ENCODE assay signal across 23 cellular contexts in the genomic region with DNA sequence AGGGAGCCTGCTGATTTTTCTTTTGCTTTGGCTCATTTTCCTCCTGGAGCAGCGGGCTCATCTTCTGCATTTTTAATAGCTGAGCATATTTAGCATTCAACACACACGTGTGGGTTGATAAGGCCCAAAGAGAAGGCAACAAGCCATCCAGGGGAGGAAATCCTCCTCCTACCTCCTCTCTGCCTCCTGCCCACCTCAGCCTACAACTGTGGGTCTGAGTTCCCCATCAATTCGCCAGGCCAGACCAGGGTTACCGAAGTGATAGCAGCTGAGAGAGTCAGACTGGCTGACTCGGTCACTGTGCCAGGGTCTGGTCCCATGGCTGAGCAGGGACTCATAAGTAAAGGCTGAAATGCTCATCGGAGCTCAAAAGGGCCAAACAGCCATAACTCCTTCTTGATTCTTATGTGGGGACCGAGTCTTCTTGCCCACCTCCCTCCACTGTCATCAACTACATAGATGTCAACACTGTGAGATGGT.
DNase-seq lines count a peak whose midpoint lies in the region; TF ChIP-seq lines count a peak whose summit lies in the region.
"Had no signal": no experiment of that assay in that cellular context is flagged by ENCODE, and none has a peak within 500 bp of the region (broad histone marks: within the 10 kb centered on the region; RNA-seq: fewer than 3 reads in every experiment).

No MANE protein-coding gene starts in this region.

- H3K36me3 Mint-ChIP-seq in brain (peaks cover 17% of the 10 kb centered on the region), nephron progenitor cell (ENCODE audit: low read depth) (peaks cover 20% of the 10 kb centered on the region)

- H3K9me3 Mint-ChIP-seq in brain: no peaks in the 10 kb centered on the region
- no peaks in the 10 kb centered on the region for H3K9me3 Mint-ChIP-seq in nephron progenitor cell
- H3K9me3 Mint-ChIP-seq: activated T-helper 2 cell treated with anti-CD3 and anti-CD28 coated beads, Interferon-gamma antibody, Interleukin-2, Interleukin-4, amounts not matched to agents 10 μg/mL and 5 μg/mL and 100 μg/mL, durations not matched to agents 14 hours and 24 hours and 36 hours; T-helper 1 cell treated with Interleukin-12 subunit alpha and Interleukin-12 subunit beta and Interleukin-4 antibody, amounts not matched to agents 30 μg/mL and 1 μg/mL, for 36 hours had no signal

- H3K27me3 Mint-ChIP-seq in brain (peaks cover 6% of the 10 kb centered on the region), nephron progenitor cell (ENCODE audit: low read depth, poor library complexity) (peaks cover 3% of the 10 kb centered on the region)

- H3K4me3 Mint-ChIP-seq in brain (peak overlapping the region in 1 of 5 experiments; percentile 32), nephron progenitor cell (no peak overlapping the region)
- H3K4me3 Mint-ChIP-seq: T-helper 1 cell treated with Interleukin-12 subunit alpha and Interleukin-12 subunit beta and Interleukin-4 antibody, amounts not matched to agents 30 μg/mL and 1 μg/mL, for 36 hours had no signal

- H3K27ac Mint-ChIP-seq in brain: peak overlapping the region; percentile 44 to 87 (median 81)
- peak overlapping the region; percentile 91 for H3K27ac Mint-ChIP-seq in nephron progenitor cell
- H3K27ac Mint-ChIP-seq: activated T-helper 2 cell treated with anti-CD3 and anti-CD28 coated beads, Interferon-gamma antibody, Interleukin-2, Interleukin-4, amounts not matched to agents 10 μg/mL and 5 μg/mL and 100 μg/mL, durations not matched to agents 14 hours and 24 hours and 36 hours; T-helper 1 cell treated with Interleukin-12 subunit alpha and Interleukin-12 subunit beta and Interleukin-4 antibody, amounts not matched to agents 30 μg/mL and 1 μg/mL, for 36 hours had no signal

- DNase-seq in NCI-H2227 treated with DMSO at 0.1 percent for 48 hours (lab: John Stamatoyannopoulos, UW) (peak; percentile 61), NCI-H2227 (lab: John Stamatoyannopoulos, UW; ENCODE audit: unreplicated experiment) (no peak), nephron progenitor cell (no peak), NCI-H345 treated with DMSO at 0.1 percent for 48 hours (lab: John Stamatoyannopoulos, UW; ENCODE audit: unreplicated experiment) (no peak), dermis blood vessel endothelial cell (no peak), glomerular visceral epithelial cell (ENCODE audit: extremely low spot score) (no peak), AML-193 (lab: John Stamatoyannopoulos, UW) (no peak)
- DNase-seq: activated CD4-positive, alpha-beta T cell treated with anti-CD3 and anti-CD28 coated beads for 1 hour; activated naive CD4-positive, alpha-beta T cell treated with anti-CD3 and anti-CD28 coated beads, Interleukin-2, amount 50 U/mL, for 16 hours; brain microvascular endothelial cell; cerebellar nuclear complex; gastrocnemius medialis; hippocampal formation; left colon; mammary epithelial cell; NCI-H1694 treated with DMSO at 0.1 percent for 48 hours; NCI-H510A treated with DMSO at 0.1 percent for 48 hours; OCI-M1; stimulated activated CD4-positive, alpha-beta T cell treated with anti-CD3 and anti-CD28 coated beads, Interleukin-12 subunit alpha, Interleukin-12 subunit beta, amount 100 ng/mL, for 4 hours; stimulated activated CD4-positive, alpha-beta T cell treated with anti-CD3 and anti-CD28 coated beads, Interleukin-2, amount 100 ng/mL, for 48 hours had no signal

- TF ChIP-seq CTCF in brain (conservative IDR thresholded peaks at IDR 0.05): no peak
- TF ChIP-seq CTCF in nephron progenitor cell (IDR thresholded peaks at IDR 0.05): no peak

- H3K4me1 Mint-ChIP-seq in brain (peaks cover 52% of the 10 kb centered on the region), nephron progenitor cell (peaks cover 39% of the 10 kb centered on the region)
